Comparison of ENCODE assay signal across 18 cellular contexts in genomic region chr2:100909571-100909970, GRCh38.
"Had no signal": no experiment of that assay in that cellular context is flagged by ENCODE, and none has a peak within 500 bp of the region (broad histone marks: within the 10 kb centered on the region; RNA-seq: fewer than 3 reads in every experiment).

No MANE protein-coding gene starts in this region.

- H3K4me1 Mint-ChIP-seq: stimulated activated effector memory CD8-positive, alpha-beta T cell treated with anti-CD3 and anti-CD28 coated beads, Interleukin-12 subunit alpha, Interleukin-12 subunit beta, amount 100 ng/mL, for 72 hours had no signal

- H3K9me3 Mint-ChIP-seq: activated naive CD8-positive, alpha-beta T cell treated with anti-CD3 and anti-CD28 coated beads, Interleukin-2, amount 10 ng/mL, durations not matched to agents 7 days and 5 days; natural killer cell treated with Interleukin-12 subunit alpha and Interleukin-12 subunit beta and Interleukin-15 and Interleukin-18, amount 100 ng/mL, for 72 hours; stimulated activated effector memory CD8-positive, alpha-beta T cell treated with anti-CD3 and anti-CD28 coated beads, Interleukin-12 subunit alpha, Interleukin-12 subunit beta, amount 100 ng/mL, for 72 hours had no signal

- H3K27me3 ChIP-seq: cardiac muscle cell, heart left ventricle, pancreas, tibial nerve had no signal

- H3K27ac ChIP-seq: cardiac muscle cell, pancreas, tibial nerve had no signal

- H3K27ac Mint-ChIP-seq: activated CD8-positive, alpha-beta memory T cell treated with anti-CD3 and anti-CD28 coated beads, Interleukin-2, amount 10 ng/mL, durations not matched to agents 7 days and 5 days; activated naive CD8-positive, alpha-beta T cell treated with anti-CD3 and anti-CD28 coated beads, Interleukin-2, amount 10 ng/mL, durations not matched to agents 7 days and 5 days; natural killer cell treated with Interleukin-12 subunit alpha and Interleukin-12 subunit beta and Interleukin-15 and Interleukin-18, amount 100 ng/mL, for 72 hours; stimulated activated effector memory CD8-positive, alpha-beta T cell treated with anti-CD3 and anti-CD28 coated beads, Interleukin-12 subunit alpha, Interleukin-12 subunit beta, amount 100 ng/mL, for 72 hours had no signal

- ATAC-seq: activated CD8-positive, alpha-beta memory T cell treated with anti-CD3 and anti-CD28 coated beads, Interleukin-2, amount 10 ng/mL, durations not matched to agents 7 days and 5 days; left ventricle myocardium superior; natural killer cell treated with Interleukin-12 subunit alpha and Interleukin-12 subunit beta and Interleukin-15 and Interleukin-18, amount 100 ng/mL, for 72 hours; pancreas; stimulated activated effector memory CD8-positive, alpha-beta T cell treated with anti-CD3 and anti-CD28 coated beads, Interleukin-12 subunit alpha, Interleukin-12 subunit beta, amount 100 ng/mL, for 72 hours had no signal

- H3K36me3 ChIP-seq: cardiac muscle cell, pancreas, tibial nerve had no signal

- H3K9me3 ChIP-seq: heart left ventricle, pancreas, tibial nerve had no signal

- H3K4me3 Mint-ChIP-seq: activated CD8-positive, alpha-beta memory T cell treated with anti-CD3 and anti-CD28 coated beads, Interleukin-2, amount 10 ng/mL, durations not matched to agents 7 days and 5 days; activated naive CD8-positive, alpha-beta T cell treated with anti-CD3 and anti-CD28 coated beads, Interleukin-2, amount 10 ng/mL, durations not matched to agents 7 days and 5 days; natural killer cell treated with Interleukin-12 subunit alpha and Interleukin-12 subunit beta and Interleukin-15 and Interleukin-18, amount 100 ng/mL, for 72 hours; stimulated activated effector memory CD8-positive, alpha-beta T cell treated with anti-CD3 and anti-CD28 coated beads, Interleukin-12 subunit alpha, Interleukin-12 subunit beta, amount 100 ng/mL, for 72 hours had no signal

- H3K36me3 Mint-ChIP-seq: activated CD8-positive, alpha-beta memory T cell treated with anti-CD3 and anti-CD28 coated beads, Interleukin-2, amount 10 ng/mL, durations not matched to agents 7 days and 5 days; activated naive CD8-positive, alpha-beta T cell treated with anti-CD3 and anti-CD28 coated beads, Interleukin-2, amount 10 ng/mL, durations not matched to agents 7 days and 5 days; natural killer cell treated with Interleukin-12 subunit alpha and Interleukin-12 subunit beta and Interleukin-15 and Interleukin-18, amount 100 ng/mL, for 72 hours; stimulated activated effector memory CD8-positive, alpha-beta T cell treated with anti-CD3 and anti-CD28 coated beads, Interleukin-12 subunit alpha, Interleukin-12 subunit beta, amount 100 ng/mL, for 72 hours had no signal

- H3K4me3 ChIP-seq: cardiac muscle cell, heart left ventricle, pancreas, tibial nerve had no signal

- H3K4me1 ChIP-seq: pancreas, tibial nerve had no signal

- DNase-seq: activated CD4-positive, alpha-beta T cell treated with anti-CD3 and anti-CD28 coated beads, Interleukin-2, amount 50 U/mL, for 4 hours; activated CD4-positive, CD25-positive, alpha-beta regulatory T cell treated with anti-CD3 and anti-CD28 coated beads, Interleukin-2, amount 50 U/mL, for 72 hours; activated gamma-delta T cell treated with Interleukin-2 at 50 U/mL for 16 hours; activated naive CD8-positive, alpha-beta T cell treated with anti-CD3 and anti-CD28 coated beads, Interleukin-2, amount 10 ng/mL, durations not matched to agents 7 days and 5 days; activated T-cell treated with anti-CD3 and anti-CD28 coated beads, Interleukin-2, amount 50 U/mL, for 48 hours; foreskin melanocyte; heart left ventricle; islet precursor cell; left ventricle myocardium superior; mesenchymal stem cell; pancreas; small intestine; SW 1271 had no signal
